ENCODE assay signal across 8 cellular contexts in the genomic region with DNA sequence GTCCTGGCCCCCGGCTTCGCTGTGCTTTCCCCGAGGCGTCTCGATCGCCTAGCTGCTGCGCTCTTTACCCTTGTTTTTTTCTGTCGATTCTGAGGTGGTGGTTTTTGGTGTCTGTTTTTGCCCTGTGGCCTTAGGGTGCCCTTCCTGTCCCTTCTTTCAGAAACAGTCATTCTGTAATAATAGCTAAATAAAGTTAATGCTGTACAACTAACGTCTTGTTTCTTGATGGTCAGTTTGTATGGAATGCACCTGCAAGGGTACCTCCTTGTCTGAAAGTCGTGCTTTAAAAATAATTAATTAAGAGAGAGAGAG. TPM values are rescaled to one million over a fixed set of nuclear protein-coding genes. Genes with fewer than 3 reads are reported as not detected.
DNase-seq lines count a peak whose midpoint lies in the region; ATAC-seq and TF ChIP-seq lines count a peak whose summit lies in the region.

No MANE protein-coding gene starts in this region.

- WGBS in thymus, result under 1% methylated on average over 10 of the region's 10 CpGs

- peak; percentile 21 for ATAC-seq in GM21786 (IDR thresholded peaks at IDR 0.05; ENCODE audit: unreplicated experiment)

- CTCF ChIA-PET in AG04450 (lab: Charles Lee), result interaction anchor here (3.0 to 3.2 kb wide), 2 partner anchors 362 to 855 kb away, joined by 12 to 17 read pairs; no protein-coding TSS in a partner anchor

- H3K27me3 ChIP-seq in AG04450 (ENCODE audit: control insufficient read depth, insufficient read depth, low read length) (no peaks in the 10 kb centered on the region), iPS-18a (ENCODE audit: control insufficient read depth, insufficient read depth, low read length) (peaks cover 19% of the 10 kb centered on the region), thymus (ENCODE audit: control insufficient read depth, insufficient read depth) (no peaks in the 10 kb centered on the region)

- peak overlapping the region; percentile 80 for H3K4me3 ChIP-seq in AG04450 (ENCODE audit: low read depth, low read length)
- peak overlapping the region; percentile 87 for H3K4me3 ChIP-seq in WI38 (ENCODE audit: low read depth, low read length)
- peak overlapping the region; percentile 91 for H3K4me3 ChIP-seq in iPS-18a (ENCODE audit: low read length)
- H3K4me3 ChIP-seq in thymus (ENCODE audit: low read length), result peak overlapping the region; percentile 85

- H3K9me3 ChIP-seq in AG04450 (ENCODE audit: control insufficient read depth, insufficient read depth, low read length), result no peaks in the 10 kb centered on the region; the same call in 1 of the 2 replicates
- H3K9me3 ChIP-seq in iPS-18a (ENCODE audit: control insufficient read depth, low read depth, low read length), result no peaks in the 10 kb centered on the region
- H3K9me3 ChIP-seq in thymus (ENCODE audit: control insufficient read depth), result no peaks in the 10 kb centered on the region

- POLR2A ChIA-PET in AG04450 (lab: Yijun Ruan, JAX), result interaction anchor here (1.2 kb wide), 1 partner anchor 57 kb away, joined by 4 read pairs; no protein-coding TSS in a partner anchor

- TF ChIP-seq CTCF in AG04450 (IDR thresholded peaks at IDR 0.05; ENCODE audit: low read depth, low read length) (no peak), WI38 (IDR thresholded peaks at IDR 0.05; ENCODE audit: low read depth, low read length) (no peak)

- H3K4me1 ChIP-seq in iPS-18a (ENCODE audit: control insufficient read depth, low read depth, low read length), result peaks cover 10% of the 10 kb centered on the region
- H3K4me1 ChIP-seq in thymus (ENCODE audit: control insufficient read depth, insufficient read depth, low read length), result peaks cover 4% of the 10 kb centered on the region

- H3K9ac ChIP-seq in iPS-18a (ENCODE audit: low read length), result peak overlapping the region; percentile 92

- H3K36me3 ChIP-seq in iPS-18a (ENCODE audit: control insufficient read depth, low read depth, low read length) (peaks cover 12% of the 10 kb centered on the region), thymus (ENCODE audit: control insufficient read depth, insufficient read depth) (no peaks in the 10 kb centered on the region)

- H3K27ac ChIP-seq in AG04450 (ENCODE audit: low read depth, low read length) (no peak overlapping the region), iPS-18a (ENCODE audit: low read length) (no peak overlapping the region), thymus (ENCODE audit: low read depth) (peak overlapping the region; percentile 97)

- DNase-seq in AG04450 (ENCODE audit: low read depth, low spot score) (no peak), nucleus accumbens (lab: John Stamatoyannopoulos, UW) (no peak), LoVo (ENCODE audit: low spot score) (no peak)
- DNase-seq in NK-92 treated with Interleukin-12 subunit alpha and Interleukin-12 subunit beta, amount 100 ng/mL, for 24 hours (lab: John Stamatoyannopoulos, UW), result no peak

RNA-seq across cellular contexts. Expression of gene FIP1L1, which starts 0.7 kb away (rescaled TPM):
- polyA plus RNA-seq in AG04450 (2011; rRNA removed) (28.3 and 30.5 TPM in 2 replicates), thymus (68.0 TPM)
- 41.1 and 53.9 TPM in 2 replicates for polyA minus RNA-seq in AG04450 (2011; rRNA and poly(A)+ RNA removed)

RNA-seq across cellular contexts. Expression of gene SCFD2, which starts 12.3 kb away (rescaled TPM):
- polyA plus RNA-seq in AG04450 (2011; rRNA removed), result 16.4 and 16.6 TPM in 2 replicates
- polyA minus RNA-seq in AG04450 (2011; rRNA and poly(A)+ RNA removed), result 32.4 and 42.1 TPM in 2 replicates
- polyA plus RNA-seq in thymus, result 5.0 TPM
